ENCODE assay signal across 16 cellular contexts in the genomic region with DNA sequence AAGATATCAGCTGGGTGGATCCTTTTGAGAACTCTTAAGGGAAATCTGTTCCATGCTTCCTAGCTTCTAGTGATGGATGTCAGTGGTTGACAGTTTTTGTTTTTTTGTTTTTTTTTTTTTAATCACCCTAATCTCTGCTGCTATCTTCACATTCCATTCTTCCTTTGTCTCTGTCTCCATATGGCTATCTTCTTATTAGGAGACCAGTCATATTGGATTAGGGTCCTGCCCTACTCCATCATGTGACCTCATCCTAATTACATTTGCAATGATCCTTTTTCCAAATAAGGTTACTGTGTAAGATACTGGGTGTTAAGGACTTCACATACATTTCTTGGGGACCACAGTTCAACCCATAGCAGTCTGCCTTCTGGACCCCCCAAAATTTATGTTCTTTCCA.
DNase-seq lines count a peak whose midpoint lies in the region; ATAC-seq and TF ChIP-seq lines count a peak whose summit lies in the region.
"Had no signal": no experiment of that assay in that cellular context is flagged by ENCODE, and none has a peak within 500 bp of the region (broad histone marks: within the 10 kb centered on the region; RNA-seq: fewer than 3 reads in every experiment).

No MANE protein-coding gene starts in this region.

- H3K4me2 ChIP-seq in smooth muscle cell, result no peak overlapping the region
- H3K4me2 ChIP-seq: A549 had no signal

- no peaks in the 10 kb centered on the region for H3K27me3 Mint-ChIP-seq in WTC11 (ENCODE audit: low read depth)
- peaks cover 1% of the 10 kb centered on the region for H3K27me3 Mint-ChIP-seq in glutamatergic neuron (ENCODE audit: unreplicated experiment)
- H3K27me3 Mint-ChIP-seq in progenitor cell of endocrine pancreas, result no peaks in the 10 kb centered on the region
- no peaks in the 10 kb centered on the region for H3K27me3 Mint-ChIP-seq in CD8-positive, alpha-beta memory T cell
- H3K27me3 Mint-ChIP-seq: CD4-positive, alpha-beta memory T cell had no signal

- H3K4me3 Mint-ChIP-seq in WTC11 (no peak overlapping the region), glutamatergic neuron (ENCODE audit: unreplicated experiment) (no peak overlapping the region), progenitor cell of endocrine pancreas (ENCODE audit: low read depth) (no peak overlapping the region)
- no peak overlapping the region for H3K4me3 Mint-ChIP-seq in CD8-positive, alpha-beta memory T cell
- H3K4me3 Mint-ChIP-seq: CD4-positive, alpha-beta memory T cell had no signal

- peak; percentile 92 for DNase-seq in NCI-H82 (lab: John Stamatoyannopoulos, UW)
- no peak for DNase-seq in WTC11 (ENCODE audit: low spot score)
- DNase-seq in glutamatergic neuron, result no peak
- no peak for DNase-seq in progenitor cell of endocrine pancreas (ENCODE audit: low spot score, unreplicated experiment)
- no peak for DNase-seq in CD8-positive, alpha-beta memory T cell
- DNase-seq in sciatic nerve (ENCODE audit: low spot score), result no peak
- DNase-seq in smooth muscle cell (lab: John Stamatoyannopoulos, UW; ENCODE audit: unreplicated experiment), result no peak
- DNase-seq: BE2C; CD4-positive, alpha-beta memory T cell; COR-L47; DMS53; GF-D8 had no signal

- intact Hi-C loops in sciatic nerve (cut with DNase I), result no loop called here

- H3K4me3 ChIP-seq in CD8-positive, alpha-beta memory T cell (ENCODE audit: low read length), result no peak overlapping the region
- no peak overlapping the region for H3K4me3 ChIP-seq in smooth muscle cell
- H3K4me3 ChIP-seq: A549 had no signal

- H3K9me3 Mint-ChIP-seq in WTC11, result peaks cover 13% of the 10 kb centered on the region
- H3K9me3 Mint-ChIP-seq in glutamatergic neuron (ENCODE audit: unreplicated experiment), result peaks cover 6% of the 10 kb centered on the region
- peaks cover 13% of the 10 kb centered on the region for H3K9me3 Mint-ChIP-seq in progenitor cell of endocrine pancreas (ENCODE audit: low read depth)
- H3K9me3 Mint-ChIP-seq in CD8-positive, alpha-beta memory T cell, result peaks cover 0 to 3% (median 2%) of the 10 kb centered on the region in 5 donors

- no peak overlapping the region for H3K9ac ChIP-seq in smooth muscle cell (ENCODE audit: low read depth)

- H3K27me3 ChIP-seq in CD8-positive, alpha-beta memory T cell (ENCODE audit: insufficient read depth, low read length, poor library complexity, severe bottlenecking), result no peaks in the 10 kb centered on the region
- H3K27me3 ChIP-seq in smooth muscle cell (ENCODE audit: low read depth), result no peaks in the 10 kb centered on the region
- H3K27me3 ChIP-seq: BE2C had no signal

- H2AFZ ChIP-seq in smooth muscle cell (ENCODE audit: low read depth), result no peak overlapping the region

- H3K4me1 Mint-ChIP-seq in WTC11 (0 out of 2 replicates have a peak, but pooled peaks cover 4% of the 10 kb centered on the region), glutamatergic neuron (ENCODE audit: low read depth, unreplicated experiment) (peaks cover 3% of the 10 kb centered on the region), progenitor cell of endocrine pancreas (ENCODE audit: low read depth) (peaks cover 10% of the 10 kb centered on the region)
- peaks cover 44 to 62% (median 59%) of the 10 kb centered on the region in 3 donors for H3K4me1 Mint-ChIP-seq in CD8-positive, alpha-beta memory T cell

- H3K4me1 ChIP-seq in CD8-positive, alpha-beta memory T cell (ENCODE audit: insufficient read depth, low read length), result no peaks in the 10 kb centered on the region
- no peaks in the 10 kb centered on the region for H3K4me1 ChIP-seq in smooth muscle cell (ENCODE audit: low read depth)
- H3K4me1 ChIP-seq: BE2C had no signal

- no peaks in the 10 kb centered on the region for H3F3A ChIP-seq in smooth muscle cell (ENCODE audit: low read depth)

- H3K79me2 ChIP-seq in smooth muscle cell (ENCODE audit: low read depth), result peaks cover 65% of the 10 kb centered on the region

- POLR2A ChIA-PET in WTC11 (lab: Charles Lee), result no interaction called here
- POLR2A ChIA-PET in CD8-positive, alpha-beta memory T cell (lab: Charles Lee), result no interaction called here

- H4K20me1 ChIP-seq in smooth muscle cell (ENCODE audit: low read depth), result peaks cover 65% of the 10 kb centered on the region

- H3K36me3 Mint-ChIP-seq in WTC11 (peaks cover 26% of the 10 kb centered on the region), glutamatergic neuron (ENCODE audit: unreplicated experiment) (peaks cover 11% of the 10 kb centered on the region), progenitor cell of endocrine pancreas (ENCODE audit: insufficient read depth) (peaks cover 26% of the 10 kb centered on the region)
- H3K36me3 Mint-ChIP-seq in CD8-positive, alpha-beta memory T cell, result peaks cover 15 to 40% (median 17%) of the 10 kb centered on the region in 3 donors

- H3K27ac ChIP-seq in CD8-positive, alpha-beta memory T cell (ENCODE audit: low read depth, low read length), result no peak overlapping the region
- H3K27ac ChIP-seq in smooth muscle cell (ENCODE audit: low read depth), result no peak overlapping the region
- H3K27ac ChIP-seq: A549, C4-2B, HL-60 had no signal

- ATAC-seq in WTC11, result no peak
- no peak for ATAC-seq in sciatic nerve
- ATAC-seq: A549, HCT116 had no signal

- CTCF ChIA-PET in WTC11 (lab: Charles Lee), result no interaction called here
- CTCF ChIA-PET in CD8-positive, alpha-beta memory T cell (lab: Charles Lee), result no interaction called here

- TF ChIP-seq CTCF in WTC11 (IDR thresholded peaks at IDR 0.05), result no peak
- TF ChIP-seq CTCF in glutamatergic neuron (IDR thresholded peaks at IDR 0.05; ENCODE audit: partially characterized antibody, unreplicated experiment), result no peak
- TF ChIP-seq CTCF in progenitor cell of endocrine pancreas (IDR thresholded peaks at IDR 0.05; ENCODE audit: unreplicated experiment), result no peak
- no peak for TF ChIP-seq CTCF in smooth muscle cell (IDR thresholded peaks at IDR 0.05; ENCODE audit: borderline replicate concordance, insufficient read depth, poor library complexity, severe bottlenecking)

- H3K27ac Mint-ChIP-seq in WTC11, result 0 out of 2 replicates have a peak overlapping the region, but pooled peaks have one; percentile 71
- peak overlapping the region; percentile 5 for H3K27ac Mint-ChIP-seq in glutamatergic neuron (ENCODE audit: unreplicated experiment)
- H3K27ac Mint-ChIP-seq in progenitor cell of endocrine pancreas, result peak overlapping the region; percentile 3
- peak overlapping the region in 2 of 8 donors; percentile 53 to 88 for H3K27ac Mint-ChIP-seq in CD8-positive, alpha-beta memory T cell

- no peaks in the 10 kb centered on the region for H3K9me3 ChIP-seq in CD8-positive, alpha-beta memory T cell (ENCODE audit: low read length)
- H3K9me3 ChIP-seq in smooth muscle cell (replicated peaks; ENCODE audit: low read depth), result no peaks in the 10 kb centered on the region
- H3K9me3 ChIP-seq: BE2C had no signal

- H3K36me3 ChIP-seq in CD8-positive, alpha-beta memory T cell (ENCODE audit: insufficient read depth, low read length), result peaks cover 5% of the 10 kb centered on the region
- H3K36me3 ChIP-seq in smooth muscle cell (ENCODE audit: low read depth), result peaks cover 11% of the 10 kb centered on the region

TF ChIP-seq in WTC11, 78 proteins besides CTCF, POLR2A, EP300 and RAD21:
- TF ChIP-seq ZNF423 (CRISPR knock-in tag; IDR thresholded peaks at IDR 0.05), result no peak
- TF ChIP-seq, protein P1, sequence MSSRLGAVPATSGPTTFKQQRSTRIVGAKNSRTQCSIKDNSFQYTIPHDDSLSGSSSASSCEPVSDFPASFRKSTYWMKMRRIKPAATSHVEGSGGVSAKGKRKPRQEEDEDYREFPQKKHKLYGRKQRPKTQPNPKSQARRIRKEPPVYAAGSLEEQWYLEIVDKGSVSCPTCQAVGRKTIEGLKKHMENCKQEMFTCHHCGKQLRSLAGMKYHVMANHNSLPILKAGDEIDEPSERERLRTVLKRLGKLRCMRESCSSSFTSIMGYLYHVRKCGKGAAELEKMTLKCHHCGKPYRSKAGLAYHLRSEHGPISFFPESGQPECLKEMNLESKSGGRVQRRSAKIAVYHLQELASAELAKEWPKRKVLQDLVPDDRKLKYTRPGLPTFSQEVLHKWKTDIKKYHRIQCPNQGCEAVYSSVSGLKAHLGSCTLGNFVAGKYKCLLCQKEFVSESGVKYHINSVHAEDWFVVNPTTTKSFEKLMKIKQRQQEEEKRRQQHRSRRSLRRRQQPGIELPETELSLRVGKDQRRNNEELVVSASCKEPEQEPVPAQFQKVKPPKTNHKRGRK (CRISPR knock-in tag; IDR thresholded peaks at IDR 0.05; ENCODE audit: borderline replicate concordance), result no peak
- no peak for TF ChIP-seq GTF2I (CRISPR knock-in tag; conservative IDR thresholded peaks at IDR 0.05)
- no peak for TF ChIP-seq SP1 (CRISPR knock-in tag; conservative IDR thresholded peaks at IDR 0.05)
- TF ChIP-seq, protein P2, sequence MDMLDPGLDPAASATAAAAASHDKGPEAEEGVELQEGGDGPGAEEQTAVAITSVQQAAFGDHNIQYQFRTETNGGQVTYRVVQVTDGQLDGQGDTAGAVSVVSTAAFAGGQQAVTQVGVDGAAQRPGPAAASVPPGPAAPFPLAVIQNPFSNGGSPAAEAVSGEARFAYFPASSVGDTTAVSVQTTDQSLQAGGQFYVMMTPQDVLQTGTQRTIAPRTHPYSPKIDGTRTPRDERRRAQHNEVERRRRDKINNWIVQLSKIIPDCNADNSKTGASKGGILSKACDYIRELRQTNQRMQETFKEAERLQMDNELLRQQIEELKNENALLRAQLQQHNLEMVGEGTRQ (CRISPR knock-in tag; IDR thresholded peaks at IDR 0.05), result 0 out of 2 replicates have a peak, but pooled peaks have one; percentile 21
- TF ChIP-seq JUN (CRISPR knock-in tag; IDR thresholded peaks at IDR 0.05), result no peak
- TF ChIP-seq ZNF232 (CRISPR knock-in tag; IDR thresholded peaks at IDR 0.05), result no peak
- TF ChIP-seq MXD4 (CRISPR knock-in tag; IDR thresholded peaks at IDR 0.05; ENCODE audit: borderline replicate concordance), result no peak
- TF ChIP-seq ZNF121 (CRISPR knock-in tag; IDR thresholded peaks at IDR 0.05), result no peak
